Comparison of ENCODE assay signal across 24 cellular contexts in the genomic region with DNA sequence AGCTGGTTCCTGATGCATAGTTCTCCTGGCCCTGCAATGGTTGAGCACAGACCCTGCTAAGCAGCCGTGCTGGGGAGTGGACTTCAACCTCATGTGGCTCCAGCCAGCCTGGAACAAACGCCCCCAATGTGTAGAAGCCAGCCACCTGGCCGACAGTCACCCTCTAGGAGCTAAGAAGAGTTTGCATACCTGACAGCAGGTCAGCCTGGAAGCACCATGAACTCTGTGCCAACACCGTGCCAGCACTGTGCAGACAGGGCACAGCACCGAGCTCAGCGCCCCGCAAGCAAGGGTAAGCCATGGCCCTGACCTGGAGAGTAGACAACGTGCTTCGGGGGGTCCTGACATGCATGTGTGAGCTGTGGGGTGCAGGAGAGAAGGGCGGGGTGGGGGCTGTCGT.
A peak's percentile ranks its signal among the peaks of the same experiment; 100 is the strongest.
DNase-seq lines count a peak whose midpoint lies in the region; ATAC-seq, FAIRE-seq and TF ChIP-seq lines count a peak whose summit lies in the region.
"Had no signal": no experiment of that assay in that cellular context is flagged by ENCODE, and none has a peak within 500 bp of the region (broad histone marks: within the 10 kb centered on the region; RNA-seq: fewer than 3 reads in every experiment).

No MANE protein-coding gene starts in this region.

- TF ChIP-seq POLR2A in HepG2 (IDR thresholded peaks at IDR 0.05; ENCODE audit: insufficient read depth in 1 of 2, low read depth in 2 of 2, low read length in 2 of 2): no peak
- TF ChIP-seq POLR2A in right lobe of liver (IDR thresholded peaks at IDR 0.05): no peak

- peak overlapping the region; percentile 57 for H3K27ac Mint-ChIP-seq in T-helper 17 cell
- no peak overlapping the region for H3K27ac Mint-ChIP-seq in activated CD8-positive, alpha-beta memory T cell treated with anti-CD3 and anti-CD28 coated beads, Interleukin-2, amount 10 ng/mL, durations not matched to agents 7 days and 5 days
- H3K27ac Mint-ChIP-seq: B cell, HFFc6, IgD-negative memory B cell had no signal

- no peaks in the 10 kb centered on the region for H3K27me3 ChIP-seq in HepG2 (ENCODE audit: control insufficient read depth in 1 of 2, insufficient read depth in 2 of 2, low read length in 2 of 2)
- H3K27me3 ChIP-seq in right lobe of liver: no peaks in the 10 kb centered on the region
- H3K27me3 ChIP-seq: BLaER1 treated with 17β-estradiol and CSF1 and Interleukin-3, amounts not matched to agents 10 nM and 100 nM had no signal

- peak; percentile 50 for DNase-seq in HepG2 (ENCODE audit: low spot score)
- DNase-seq in right lobe of liver: no peak
- DNase-seq in T-helper 17 cell: no peak
- DNase-seq in left lobe of liver (ENCODE audit: low spot score): no peak
- DNase-seq in posterior vena cava (ENCODE audit: low spot score): peak; percentile 65
- DNase-seq in Kasumi-1 (lab: John Stamatoyannopoulos, UW): no peak
- DNase-seq in activated CD8-positive, alpha-beta memory T cell treated with anti-CD3 and anti-CD28 coated beads, Interleukin-2, amount 10 ng/mL, durations not matched to agents 7 days and 5 days: no peak
- DNase-seq: CD4-positive, CD25-positive, alpha-beta regulatory T cell; COR-L47; DMS 273 treated with DMSO at 0.1 percent for 48 hours; DMS53; DND-41; EL; GM23248; HFFc6 had no signal

- H3K4me1 Mint-ChIP-seq in T-helper 17 cell: peaks cover 12% of the 10 kb centered on the region
- H3K4me1 Mint-ChIP-seq in activated CD8-positive, alpha-beta memory T cell treated with anti-CD3 and anti-CD28 coated beads, Interleukin-2, amount 10 ng/mL, durations not matched to agents 7 days and 5 days: no peaks in the 10 kb centered on the region
- H3K4me1 Mint-ChIP-seq: B cell, IgD-negative memory B cell had no signal

- CTCF ChIA-PET in HepG2 (lab: Yijun Ruan, JAX; ENCODE audit: low intra/inter-chr PET ratio, low total read pairs): no interaction called here
- CTCF ChIA-PET in activated CD8-positive, alpha-beta memory T cell treated with anti-CD3 and anti-CD28 coated beads, Interleukin-2, amount 10 ng/mL, durations not matched to agents 7 days and 5 days (lab: Charles Lee): no interaction called here

- H4K20me1 ChIP-seq in HepG2 (ENCODE audit: insufficient read depth, low read length): no peaks in the 10 kb centered on the region

- no peak overlapping the region for H3K4me2 ChIP-seq in HepG2 (ENCODE audit: low read depth, low read length)
- H3K4me2 ChIP-seq: BLaER1 treated with 17β-estradiol and CSF1 and Interleukin-3, amounts not matched to agents 10 nM and 100 nM had no signal

- H3K9ac ChIP-seq in HepG2 (ENCODE audit: insufficient read depth, low read depth, low read length): no peak overlapping the region
- H3K9ac ChIP-seq: BLaER1 treated with 17β-estradiol and CSF1 and Interleukin-3, amounts not matched to agents 10 nM and 100 nM; GM23248 had no signal

- no peak overlapping the region for H2AFZ ChIP-seq in HepG2 (ENCODE audit: low read length)
- H2AFZ ChIP-seq: GM23248 had no signal

- 83% methylated on average over 7 of the region's 11 CpGs for WGBS in HepG2 (ENCODE audit: low lambda C conversion rate)
- WGBS in right lobe of liver (ENCODE audit: insufficient coverage, low coverage, low lambda C conversion rate, missing lambda C conversion rate): 100% methylated on average over 4 of the region's 11 CpGs

- no peak overlapping the region for H3K4me3 ChIP-seq in HepG2 (replicated peaks in 1 of 3; ENCODE audit: insufficient read depth in 1 of 3, low read depth in 2 of 3, low read length in 3 of 3)
- H3K4me3 ChIP-seq in right lobe of liver: no peak overlapping the region
- H3K4me3 ChIP-seq: BLaER1 treated with 17β-estradiol and CSF1 and Interleukin-3, amounts not matched to agents 10 nM and 100 nM; GM12878; GM23248 had no signal

- H3K9me3 Mint-ChIP-seq in activated CD8-positive, alpha-beta memory T cell treated with anti-CD3 and anti-CD28 coated beads, Interleukin-2, amount 10 ng/mL, durations not matched to agents 7 days and 5 days (ENCODE audit: low read depth): no peaks in the 10 kb centered on the region
- H3K9me3 Mint-ChIP-seq: CD4-positive, CD25-positive, alpha-beta regulatory T cell; CD8-positive, alpha-beta memory T cell; HFFc6; IgD-negative memory B cell had no signal

- no peak for TF ChIP-seq CTCF in HepG2 (CRISPR knock-in tag; IDR thresholded peaks at IDR 0.05)
- no peak for TF ChIP-seq CTCF in right lobe of liver (IDR thresholded peaks at IDR 0.05)

- no peak for TF ChIP-seq RAD21 in HepG2 (CRISPR knock-in tag; IDR thresholded peaks at IDR 0.05)

- no peak overlapping the region for H3K27ac ChIP-seq in HepG2 (ENCODE audit: extremely low read length, insufficient read depth, low read length)
- no peak overlapping the region for H3K27ac ChIP-seq in right lobe of liver
- H3K27ac ChIP-seq: BLaER1 treated with 17β-estradiol and CSF1 and Interleukin-3, amounts not matched to agents 10 nM and 100 nM; GM23248; HL-60 had no signal

- H3K4me1 ChIP-seq in HepG2 (ENCODE audit: insufficient read depth, low read length) (peaks cover 60% of the 10 kb centered on the region), right lobe of liver (peaks cover 0 to 30% (median 8%) of the 10 kb centered on the region in 4 donors)
- H3K4me1 ChIP-seq: BLaER1 treated with 17β-estradiol and CSF1 and Interleukin-3, amounts not matched to agents 10 nM and 100 nM had no signal

- H3K36me3 ChIP-seq in HepG2 (replicated peaks in 1 of 2; ENCODE audit: control insufficient read depth in 1 of 2, insufficient read depth in 2 of 2, low read length in 2 of 2) (no peaks in the 10 kb centered on the region), right lobe of liver (no peaks in the 10 kb centered on the region)

- peak; percentile 41 for ATAC-seq in HepG2
- ATAC-seq in right lobe of liver: no peak
- no peak for ATAC-seq in T-helper 17 cell
- ATAC-seq in left lobe of liver: peak; percentile 33
- ATAC-seq in activated CD8-positive, alpha-beta memory T cell treated with anti-CD3 and anti-CD28 coated beads, Interleukin-2, amount 10 ng/mL, durations not matched to agents 7 days and 5 days: no peak
- no peak for ATAC-seq in GM18498 (IDR thresholded peaks at IDR 0.05; ENCODE audit: unreplicated experiment)
- ATAC-seq: GM12878, HCT116 had no signal

- in situ Hi-C loops in HepG2 (cut with HindIII; ENCODE audit: extremely low pct_ligation_motif_present, low pct_unique_long_range_greater_than_20kb): no loop called here

- H3K36me3 Mint-ChIP-seq in T-helper 17 cell (ENCODE audit: low read depth): peaks cover 4% of the 10 kb centered on the region
- no peaks in the 10 kb centered on the region for H3K36me3 Mint-ChIP-seq in activated CD8-positive, alpha-beta memory T cell treated with anti-CD3 and anti-CD28 coated beads, Interleukin-2, amount 10 ng/mL, durations not matched to agents 7 days and 5 days

- no peak overlapping the region for H3K4me3 Mint-ChIP-seq in T-helper 17 cell
- H3K4me3 Mint-ChIP-seq in activated CD8-positive, alpha-beta memory T cell treated with anti-CD3 and anti-CD28 coated beads, Interleukin-2, amount 10 ng/mL, durations not matched to agents 7 days and 5 days: no peak overlapping the region
- H3K4me3 Mint-ChIP-seq: B cell; CD4-positive, CD25-positive, alpha-beta regulatory T cell; CD8-positive, alpha-beta memory T cell; HFFc6; IgD-negative memory B cell had no signal

- POLR2A ChIA-PET in HepG2 (lab: Yijun Ruan, JAX): interaction anchor here (1.5 kb wide), 1 partner anchor 12 kb away, joined by 3 read pairs; no protein-coding TSS in a partner anchor

- no peak for TF ChIP-seq EP300 in HepG2 (IDR thresholded peaks at IDR 0.05; ENCODE audit: low read depth in 2 of 2, low read length in 2 of 2)
- no peak for TF ChIP-seq EP300 in HepG2 (CRISPR knock-in tag; IDR thresholded peaks at IDR 0.05; ENCODE audit: borderline replicate concordance)

- H3K9me3 ChIP-seq in HepG2 (ENCODE audit: low read length) (no peaks in the 10 kb centered on the region), right lobe of liver (no peaks in the 10 kb centered on the region), T-helper 17 cell (ENCODE audit: control insufficient read depth, low read length, poor library complexity, severe bottlenecking) (no peaks in the 10 kb centered on the region)
- H3K9me3 ChIP-seq: BLaER1 treated with 17β-estradiol and CSF1 and Interleukin-3, amounts not matched to agents 10 nM and 100 nM had no signal

- intact Hi-C loops in HepG2 (cut with micrococcal nuclease; ENCODE audit: unreplicated experiment): loop anchor here (10.0 kb wide), 1 partner anchor 319 kb away; no protein-coding TSS in a partner anchor
- intact Hi-C loops in right lobe of liver (cut with DNase I): no loop called here
- intact Hi-C loops in posterior vena cava (cut with DNase I): no loop called here

- BruUV-seq in HepG2 (replicated peaks; lab: Mats Ljungman, UMichigan): no TSS peak

- no peaks in the 10 kb centered on the region for H3K79me2 ChIP-seq in HepG2 (ENCODE audit: insufficient read depth, low read length)

- H3K27me3 Mint-ChIP-seq in T-helper 17 cell: no peaks in the 10 kb centered on the region
- no peaks in the 10 kb centered on the region for H3K27me3 Mint-ChIP-seq in activated CD8-positive, alpha-beta memory T cell treated with anti-CD3 and anti-CD28 coated beads, Interleukin-2, amount 10 ng/mL, durations not matched to agents 7 days and 5 days
- H3K27me3 Mint-ChIP-seq: B cell; CD4-positive, CD25-positive, alpha-beta regulatory T cell; IgD-negative memory B cell had no signal

- peak; percentile 21 for FAIRE-seq in HepG2 (lab: Jason Lieb, UNC)
- FAIRE-seq: GM12878, GM19239 had no signal

TF ChIP-seq in HepG2, 621 proteins besides CTCF, POLR2A, EP300 and RAD21 (continues in another document):
- TF ChIP-seq HMGA1 (CRISPR knock-in tag; conservative IDR thresholded peaks at IDR 0.05) (no peak), HNF4A (CRISPR knock-in tag; IDR thresholded peaks at IDR 0.05) (peak; percentile 50), ISX (CRISPR knock-in tag; conservative IDR thresholded peaks at IDR 0.05) (no peak), SRF (IDR thresholded peaks at IDR 0.05; ENCODE audit: low read depth, low read length) (no peak)

Comparison
In these comparisons a context has a peak if more than half of its experiments do, and no peak if none do; other contexts are left out.
1. ATAC-seq: peak in HepG2 (single experiment) and left lobe of liver (single experiment); none in right lobe of liver (0 of 4), T-helper 17 cell (single experiment), activated CD8-positive, alpha-beta memory T cell treated with anti-CD3 and anti-CD28 coated beads, Interleukin-2, amount 10 ng/mL, durations not matched to agents 7 days and 5 days (single experiment) and GM18498 (single experiment).
2. DNase-seq: peak in HepG2 (single experiment) and posterior vena cava (single experiment); none in right lobe of liver (0 of 3), T-helper 17 cell (0 of 3), left lobe of liver (single experiment), Kasumi-1 (0 of 2) and activated CD8-positive, alpha-beta memory T cell treated with anti-CD3 and anti-CD28 coated beads, Interleukin-2, amount 10 ng/mL, durations not matched to agents 7 days and 5 days (single experiment).